10 cellular contexts compared by ENCODE assay signal in the genomic region with DNA sequence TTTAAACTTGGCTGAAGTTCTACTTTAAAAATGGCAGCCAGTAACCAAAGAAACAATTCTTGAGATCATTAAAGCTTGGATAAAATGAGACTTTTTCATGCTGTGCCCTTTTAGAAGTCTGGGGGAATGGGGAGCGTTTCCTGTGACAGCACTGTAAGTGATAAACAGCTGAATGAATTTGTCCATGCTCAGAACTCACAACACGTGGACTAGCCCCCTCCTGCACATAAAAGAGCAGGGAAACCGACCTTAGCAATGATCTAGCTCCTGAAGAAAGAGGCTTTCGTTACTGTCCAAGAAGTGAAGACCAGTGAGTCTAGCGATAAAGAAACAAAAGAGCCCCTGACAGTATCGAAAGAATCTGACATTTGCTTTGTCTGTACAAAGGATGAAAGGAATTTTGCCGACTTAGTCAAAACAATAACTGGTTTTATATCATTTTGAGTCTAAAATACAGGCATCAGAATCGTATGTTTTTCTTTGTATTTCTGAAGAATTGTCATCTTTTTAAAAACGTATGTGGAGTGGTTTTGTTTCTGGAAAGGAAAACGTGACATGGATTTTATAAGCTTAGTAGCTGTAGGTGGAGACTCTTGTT.
DNase-seq lines count a peak whose midpoint lies in the region; ATAC-seq and TF ChIP-seq lines count a peak whose summit lies in the region.
"Had no signal": no experiment of that assay in that cellular context is flagged by ENCODE, and none has a peak within 500 bp of the region (broad histone marks: within the 10 kb centered on the region; RNA-seq: fewer than 3 reads in every experiment).

No MANE protein-coding gene starts in this region.

- H3K27me3 ChIP-seq in ACC112 (ENCODE audit: insufficient read depth, low read length) (no peaks in the 10 kb centered on the region), Karpas-422 (ENCODE audit: low read length) (no peaks in the 10 kb centered on the region), tibial artery (no peaks in the 10 kb centered on the region)
- H3K27me3 ChIP-seq: pancreas had no signal

- H3K36me3 ChIP-seq in ACC112 (ENCODE audit: insufficient read depth, low read length) = no peaks in the 10 kb centered on the region
- H3K36me3 ChIP-seq in Karpas-422 (ENCODE audit: insufficient read depth, low read length) = no peaks in the 10 kb centered on the region
- no peaks in the 10 kb centered on the region for H3K36me3 ChIP-seq in tibial artery
- H3K36me3 ChIP-seq: pancreas had no signal

- H2AFZ ChIP-seq in ACC112 (ENCODE audit: low read length, unreplicated experiment) (peak overlapping the region; percentile 56), Karpas-422 (ENCODE audit: low read length) (no peak overlapping the region)

- no peak for ATAC-seq in stimulated activated naive CD8-positive, alpha-beta T cell treated with anti-CD3 and anti-CD28 coated beads, Interleukin-15, Interleukin-2, amounts not matched to agents 100 U/mL and 50 U/mL, for 24 hours
- ATAC-seq: pancreas had no signal

- TF ChIP-seq CTCF in astrocyte of the cerebellum (IDR thresholded peaks at IDR 0.05; ENCODE audit: low read depth, low read length, missing control alignments) = no peak
- no peak for TF ChIP-seq CTCF in tibial artery (IDR thresholded peaks at IDR 0.05)

- no peaks in the 10 kb centered on the region for H4K20me1 ChIP-seq in Karpas-422 (ENCODE audit: insufficient read depth, low read depth, low read length)

- intact Hi-C loops in tibial artery (cut with DNase I; ENCODE audit: low total_unique reads) = no loop called here

- H3K27ac ChIP-seq in ACC112 (ENCODE audit: low read depth, low read length) = no peak overlapping the region
- peak overlapping the region; percentile 79 for H3K27ac ChIP-seq in Karpas-422 (ENCODE audit: low read length)
- H3K27ac ChIP-seq in tibial artery = no peak overlapping the region
- H3K27ac ChIP-seq: pancreas had no signal

- H3K79me2 ChIP-seq in ACC112 (ENCODE audit: control insufficient read depth, insufficient read depth, low read length, unreplicated experiment) (peaks cover 38% of the 10 kb centered on the region), Karpas-422 (ENCODE audit: low read length) (peaks cover 98% of the 10 kb centered on the region)

- DNase-seq in Karpas-422 (no peak), astrocyte of the cerebellum (ENCODE audit: low read depth) (peak; percentile 12), midbrain (lab: John Stamatoyannopoulos, UW) (peak; percentile 10), tibial artery (no peak), HuH-7.5 (ENCODE audit: low spot score) (no peak), COLO829 (ENCODE audit: low spot score) (no peak)
- DNase-seq in stimulated activated naive CD8-positive, alpha-beta T cell treated with anti-CD3 and anti-CD28 coated beads, Interleukin-15, Interleukin-2, amounts not matched to agents 100 U/mL and 50 U/mL, for 24 hours = no peak
- DNase-seq: DMS53, pancreas had no signal

- H3K4me3 ChIP-seq in ACC112 (ENCODE audit: low read depth, low read length) = peak overlapping the region; percentile 75
- H3K4me3 ChIP-seq in Karpas-422 (ENCODE audit: low read length) = no peak overlapping the region
- H3K4me3 ChIP-seq in astrocyte of the cerebellum (ENCODE audit: low read depth, low read length) = peak overlapping the region; percentile 34
- no peak overlapping the region for H3K4me3 ChIP-seq in tibial artery
- H3K4me3 ChIP-seq: pancreas had no signal

- in situ Hi-C loops in astrocyte of the cerebellum (cut with HindIII; ENCODE audit: low sequenced_read_pairs) = no loop called here

- 0 out of 2 replicates have a peak overlapping the region, but pooled peaks have one; percentile 27 for H3K9ac ChIP-seq in Karpas-422 (ENCODE audit: low read length)

- H3K4me1 ChIP-seq in ACC112 (ENCODE audit: control insufficient read depth, insufficient read depth, low read length, unreplicated experiment) (peaks cover 14% of the 10 kb centered on the region), Karpas-422 (ENCODE audit: low read length) (peaks cover 85% of the 10 kb centered on the region), tibial artery (no peaks in the 10 kb centered on the region)
- H3K4me1 ChIP-seq: pancreas had no signal

- H3K9me3 ChIP-seq in Karpas-422 (ENCODE audit: low read length) = no peaks in the 10 kb centered on the region
- H3K9me3 ChIP-seq in tibial artery = no peaks in the 10 kb centered on the region
- H3K9me3 ChIP-seq: pancreas had no signal

- peak overlapping the region; percentile 40 for H3K4me2 ChIP-seq in Karpas-422 (ENCODE audit: low read depth, low read length, poor library complexity, severe bottlenecking)

- H3K9me2 ChIP-seq in Karpas-422 (replicated peaks; ENCODE audit: insufficient read depth, low read length) = no peaks in the 10 kb centered on the region

Comparison
In these comparisons a context has a peak if more than half of its experiments do, and no peak if none do; other contexts are left out.
1. H3K4me3 ChIP-seq: peak in ACC112 (single experiment) and astrocyte of the cerebellum (single experiment); none in Karpas-422 (single experiment) and tibial artery (0 of 2).
2. DNase-seq: peak in astrocyte of the cerebellum (single experiment) and midbrain (single experiment); none in Karpas-422 (single experiment), tibial artery (0 of 2), HuH-7.5 (single experiment), COLO829 (single experiment) and stimulated activated naive CD8-positive, alpha-beta T cell treated with anti-CD3 and anti-CD28 coated beads, Interleukin-15, Interleukin-2, amounts not matched to agents 100 U/mL and 50 U/mL, for 24 hours (single experiment).